In genomic region chr4:139015948-139016451, GRCh38 we compare ENCODE assay signal across 8 cellular contexts. TPM values are rescaled to one million over a fixed set of nuclear protein-coding genes. Genes with fewer than 3 reads are reported as not detected.
A peak's percentile ranks its signal among the peaks of the same experiment; 100 is the strongest.
DNase-seq lines count a peak whose midpoint lies in the region; ATAC-seq, FAIRE-seq and TF ChIP-seq lines count a peak whose summit lies in the region.

No MANE protein-coding gene starts in this region.

- peaks cover 59% of the 10 kb centered on the region for H3K36me3 Mint-ChIP-seq in Caco-2 (ENCODE audit: insufficient read depth, unreplicated experiment)
- peaks cover 16% of the 10 kb centered on the region for H3K36me3 Mint-ChIP-seq in dendritic cell treated with granulocyte-macrophage colony-stimulating factor and Interleukin-4, amounts not matched to agents 40 ng/mL and 50 ng/mL, for 4 days (ENCODE audit: low read depth)
- H3K36me3 Mint-ChIP-seq in memory B cell = peaks cover 1% of the 10 kb centered on the region

- TF ChIP-seq CTCF in Caco-2 (IDR thresholded peaks at IDR 0.05; ENCODE audit: insufficient read depth in 1 of 2, low read depth in 1 of 2, low read length in 1 of 2, severe bottlenecking in 1 of 2, unreplicated experiment in 1 of 2) (no peak), VCaP (conservative IDR thresholded peaks at IDR 0.05) (no peak)

- peaks cover 32% of the 10 kb centered on the region for H3K4me1 Mint-ChIP-seq in Caco-2 (ENCODE audit: low read depth, unreplicated experiment)
- H3K4me1 Mint-ChIP-seq in dendritic cell treated with granulocyte-macrophage colony-stimulating factor and Interleukin-4, amounts not matched to agents 40 ng/mL and 50 ng/mL, for 4 days (ENCODE audit: low read depth) = peaks cover 43% of the 10 kb centered on the region
- peaks cover 15% of the 10 kb centered on the region for H3K4me1 Mint-ChIP-seq in memory B cell

- no peak for FAIRE-seq in GM12892 (lab: Jason Lieb, UNC)

- peaks cover 39% of the 10 kb centered on the region for H3K4me1 ChIP-seq in Caco-2

- peak overlapping the region; percentile 72 for H3K4me3 Mint-ChIP-seq in Caco-2 (ENCODE audit: unreplicated experiment)
- peak overlapping the region; percentile 79 for H3K4me3 Mint-ChIP-seq in dendritic cell treated with granulocyte-macrophage colony-stimulating factor and Interleukin-4, amounts not matched to agents 40 ng/mL and 50 ng/mL, for 4 days
- H3K4me3 Mint-ChIP-seq in memory B cell = peak overlapping the region; percentile 82

- no peak for TF ChIP-seq POLR2A in GM12892 (IDR thresholded peaks at IDR 0.05; ENCODE audit: low read depth, low read length)

- peak overlapping the region; percentile 76 for H3K4me3 ChIP-seq in Caco-2 (ENCODE audit: low read depth, low read length)

- intact Hi-C loops in Caco-2 (cut with micrococcal nuclease; ENCODE audit: unreplicated experiment) = loop anchor here (2.0 to 5.0 kb wide), 2 partner anchors 75 to 436 kb away; partner anchors contain the start of gene RAB33B
- intact Hi-C loops in dendritic cell treated with granulocyte-macrophage colony-stimulating factor and Interleukin-4, amounts not matched to agents 40 ng/mL and 50 ng/mL, for 4 days (cut with micrococcal nuclease) = loop anchor here (1.0 to 5.0 kb wide), 2 partner anchors 39 to 66 kb away; no protein-coding TSS in a partner anchor

- ATAC-seq in GM19455 (IDR thresholded peaks at IDR 0.05; ENCODE audit: unreplicated experiment) (peak; percentile 47), memory B cell (ENCODE audit: low read depth) (peak; percentile 13)

- H3K36me3 ChIP-seq in Caco-2 (ENCODE audit: control insufficient read depth, insufficient read depth, low read length) = no peaks in the 10 kb centered on the region; the same call in 1 of the 2 replicates

- H3K9me3 ChIP-seq in Caco-2 = no peaks in the 10 kb centered on the region

- H3K9me3 Mint-ChIP-seq in Caco-2 (ENCODE audit: unreplicated experiment) = no peaks in the 10 kb centered on the region
- no peaks in the 10 kb centered on the region for H3K9me3 Mint-ChIP-seq in dendritic cell treated with granulocyte-macrophage colony-stimulating factor and Interleukin-4, amounts not matched to agents 40 ng/mL and 50 ng/mL, for 4 days
- no peaks in the 10 kb centered on the region for H3K9me3 Mint-ChIP-seq in memory B cell

- no peaks in the 10 kb centered on the region for H3K27me3 Mint-ChIP-seq in Caco-2 (ENCODE audit: insufficient read depth, unreplicated experiment)
- H3K27me3 Mint-ChIP-seq in dendritic cell treated with granulocyte-macrophage colony-stimulating factor and Interleukin-4, amounts not matched to agents 40 ng/mL and 50 ng/mL, for 4 days = no peaks in the 10 kb centered on the region
- no peaks in the 10 kb centered on the region for H3K27me3 Mint-ChIP-seq in memory B cell

- H3K27ac ChIP-seq in VCaP = peak overlapping the region; percentile 93

- CTCF ChIA-PET in Caco-2 (lab: Charles Lee) = interaction anchor here (0.7 to 1.6 kb wide), 4 partner anchors 14 to 1507 kb away, joined by 3 to 12 read pairs (median 4); no protein-coding TSS in a partner anchor

- H3K27me3 ChIP-seq in Caco-2 (replicated peaks; ENCODE audit: control insufficient read depth, insufficient read depth, low read length) = no peaks in the 10 kb centered on the region

- DNase-seq in Caco-2 (peak in 1 of 2 experiments; percentile 48), HK-2 (ENCODE audit: unreplicated experiment) (peak; percentile 46), memory B cell (ENCODE audit: low spot score in 2 of 2) (no peak), GM12892 (ENCODE audit: insufficient read length) (no peak)
- peak; percentile 25 to 31 for DNase-seq in stimulated activated CD8-positive, alpha-beta memory T cell treated with anti-CD3 and anti-CD28 coated beads, Interleukin-15, amount 100 ng/mL, for 48 hours (ENCODE audit: low read depth in 2 of 2)

- H3K27ac Mint-ChIP-seq in Caco-2 (ENCODE audit: unreplicated experiment) (peak overlapping the region; percentile 83), memory B cell (peak overlapping the region; percentile 98)
- peak overlapping the region; percentile 98 for H3K27ac Mint-ChIP-seq in dendritic cell treated with granulocyte-macrophage colony-stimulating factor and Interleukin-4, amounts not matched to agents 40 ng/mL and 50 ng/mL, for 4 days

- no TSS peak for BruUV-seq in Caco-2 (replicated peaks; lab: Mats Ljungman, UMichigan)

- POLR2A ChIA-PET in Caco-2 (lab: Charles Lee) = interaction anchor here (0.6 to 1.5 kb wide), 2 partner anchors 161 to 281 kb away, joined by 3 read pairs; partner anchors contain the start of gene ELF2

RNA-seq across cellular contexts. Expression of gene NOCT, which starts 0.4 kb away (rescaled TPM):
- 21.5 and 25.4 TPM in 2 replicates for total RNA-seq in Caco-2 (2022)
- polyA plus RNA-seq in GM12892 (2012; ENCODE audit: missing spikeins) = 7.2 TPM

Comparison
In these comparisons a context has a peak if more than half of its experiments do, and no peak if none do; other contexts are left out.
1. DNase-seq: peak in HK-2 (single experiment) and stimulated activated CD8-positive, alpha-beta memory T cell treated with anti-CD3 and anti-CD28 coated beads, Interleukin-15, amount 100 ng/mL, for 48 hours (2 of 2); none in memory B cell (0 of 2) and GM12892 (single experiment).
2. Peak in every context shown above with its lines, with median percentiles within 50 percentile points of each other: H3K27ac Mint-ChIP-seq and H3K4me3 Mint-ChIP-seq.